In the genomic region with DNA sequence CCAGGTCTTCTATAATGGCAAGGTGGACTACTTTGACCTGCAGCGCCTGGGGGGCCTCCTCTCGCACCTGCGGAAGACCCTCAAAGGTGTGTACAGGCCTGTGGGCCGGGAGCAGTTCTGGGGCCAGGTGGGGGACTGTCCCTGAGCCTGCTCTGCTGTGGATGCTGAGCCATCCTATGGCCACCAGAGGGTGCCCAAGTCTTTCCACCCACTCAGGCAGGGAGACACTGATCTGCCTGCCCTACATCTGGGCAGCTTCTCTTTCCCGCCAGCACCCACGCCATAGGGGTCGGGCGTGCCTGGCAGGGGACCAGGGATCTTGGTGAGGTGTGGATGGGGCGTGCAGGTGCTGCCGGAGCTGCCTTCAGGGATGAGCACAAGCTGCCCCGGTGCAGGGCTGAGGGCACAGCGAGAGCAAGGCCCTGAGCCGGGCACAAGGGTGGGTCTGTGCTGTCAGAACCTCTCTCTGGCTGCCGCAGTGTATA, we compare ENCODE assay signal across 8 cellular contexts. TPM values are rescaled to one million over a fixed set of nuclear protein-coding genes. Genes with fewer than 3 reads are reported as not detected.
A peak's percentile ranks its signal among the peaks of the same experiment; 100 is the strongest.
DNase-seq lines count a peak whose midpoint lies in the region; ATAC-seq and TF ChIP-seq lines count a peak whose summit lies in the region.

No MANE protein-coding gene starts in this region.

- H3K27me3 Mint-ChIP-seq in activated naive CD8-positive, alpha-beta T cell treated with anti-CD3 and anti-CD28 coated beads, Interleukin-2, amount 50 U/mL, for 24 hours = no peaks in the 10 kb centered on the region

- peak; percentile 71 for ATAC-seq in GM18867 (IDR thresholded peaks at IDR 0.05; ENCODE audit: unreplicated experiment)
- peak; percentile 86 for ATAC-seq in activated naive CD8-positive, alpha-beta T cell treated with anti-CD3 and anti-CD28 coated beads, Interleukin-2, amount 50 U/mL, for 24 hours
- peak; percentile 61 to 76 (median 67) for ATAC-seq in heart right ventricle
- ATAC-seq in sciatic nerve = peak; percentile 81
- no peak for ATAC-seq in HG03565 (IDR thresholded peaks at IDR 0.05; ENCODE audit: unreplicated experiment)

- no peaks in the 10 kb centered on the region for H3K27me3 ChIP-seq in heart right ventricle

- TF ChIP-seq CTCF in heart right ventricle (IDR thresholded peaks at IDR 0.05) = peak; percentile 47 to 85 (median 80)

- H3K36me3 ChIP-seq in heart right ventricle = peaks cover 0 to 95% (median 31%) of the 10 kb centered on the region in 9 donors

- peaks cover 0 to 23% (median 0%) of the 10 kb centered on the region in 9 donors for H3K4me1 ChIP-seq in heart right ventricle

- DNase-seq in Ammon's horn (ENCODE audit: low spot score) (peak; percentile 72), Kasumi-1 (lab: John Stamatoyannopoulos, UW) (peak; percentile 71 to 73), SKM-1 treated with dmso at 0.1 percent for 144 hours (lab: John Stamatoyannopoulos, UW; ENCODE audit: unreplicated experiment) (peak; percentile 51), heart right ventricle (peak; percentile 44), sciatic nerve (ENCODE audit: low spot score) (no peak)
- peak; percentile 64 for DNase-seq in activated naive CD8-positive, alpha-beta T cell treated with anti-CD3 and anti-CD28 coated beads, Interleukin-2, amount 50 U/mL, for 24 hours

- H3K36me3 Mint-ChIP-seq in activated naive CD8-positive, alpha-beta T cell treated with anti-CD3 and anti-CD28 coated beads, Interleukin-2, amount 50 U/mL, for 24 hours (ENCODE audit: low read depth) = peaks cover 6% of the 10 kb centered on the region

- WGBS in heart right ventricle, 2 donors = 56 to 61% methylated on average over 14 of the region's 14 CpGs

- H3K27ac ChIP-seq in heart right ventricle = no peak overlapping the region

- H3K4me1 Mint-ChIP-seq in activated naive CD8-positive, alpha-beta T cell treated with anti-CD3 and anti-CD28 coated beads, Interleukin-2, amount 50 U/mL, for 24 hours = no peaks in the 10 kb centered on the region

- intact Hi-C loops in heart right ventricle (cut with DNase I) (loop anchor here in 8 of 10 donors (2.0 to 10.0 kb wide), 7 partner anchors 133 to 211 kb away; a partner anchor contains a TSS), sciatic nerve (cut with DNase I) (no loop called here)

- no peaks in the 10 kb centered on the region for H3K9me3 Mint-ChIP-seq in activated naive CD8-positive, alpha-beta T cell treated with anti-CD3 and anti-CD28 coated beads, Interleukin-2, amount 50 U/mL, for 24 hours

- no peak overlapping the region for H3K4me3 Mint-ChIP-seq in activated naive CD8-positive, alpha-beta T cell treated with anti-CD3 and anti-CD28 coated beads, Interleukin-2, amount 50 U/mL, for 24 hours

- no peaks in the 10 kb centered on the region for H3K9me3 ChIP-seq in heart right ventricle

- H3K27ac Mint-ChIP-seq in activated naive CD8-positive, alpha-beta T cell treated with anti-CD3 and anti-CD28 coated beads, Interleukin-2, amount 50 U/mL, for 24 hours = no peak overlapping the region

- H3K4me3 ChIP-seq in heart right ventricle = no peak overlapping the region

RNA-seq across cellular contexts. Expression of a gene that starts 14.1 kb away (rescaled TPM):
- total RNA-seq in heart right ventricle = 10 to 100 TPM; 41.5 to 61.8 (median 51.4) TPM
- polyA plus RNA-seq in heart right ventricle = 10 to 100 TPM; 23.6 to 30.8 TPM
- 37.9 TPM for total RNA-seq in sciatic nerve

RNA-seq across cellular contexts. Expression of a gene that starts 14.2 kb away (rescaled TPM):
- total RNA-seq in heart right ventricle (1 to 10 TPM; 2.3 to 5.1 (median 3.8) TPM), sciatic nerve (20.6 TPM)
- polyA plus RNA-seq in heart right ventricle = 10 to 100 TPM in 1 of 2 donors, 1 to 10 TPM in 1; 3.3 to 16.0 TPM

RNA-seq across cellular contexts. Expression of a gene that starts 16.0 kb away (rescaled TPM):
- total RNA-seq in heart right ventricle (under 1 TPM in 2 of 10 donors, not detected in 8; 0.09 to 0.15 TPM), sciatic nerve (not detected)
- polyA plus RNA-seq in heart right ventricle = 1 to 10 TPM; 1.8 to 2.1 TPM

RNA-seq across cellular contexts. Expression of a gene that starts 20.3 kb away (rescaled TPM):
- total RNA-seq in heart right ventricle = 10 to 100 TPM in 8 of 10 donors, 1 to 10 TPM in 2; 9.6 to 30.4 (median 12.9) TPM
- polyA plus RNA-seq in heart right ventricle = 10 to 100 TPM in 1 of 2 donors, 1 to 10 TPM in 1; 8.7 to 48.8 TPM
- 22.0 TPM for total RNA-seq in sciatic nerve

RNA-seq across cellular contexts. Expression of a gene that starts 29.3 kb away (rescaled TPM):
- 100 to 1,000 TPM; 101 to 140 (median 110) TPM for total RNA-seq in heart right ventricle
- 10 to 100 TPM; 18.2 to 65.7 TPM for polyA plus RNA-seq in heart right ventricle
- total RNA-seq in sciatic nerve = 51.0 TPM
